Comparison of ENCODE assay signal across 12 cellular contexts in the genomic region with DNA sequence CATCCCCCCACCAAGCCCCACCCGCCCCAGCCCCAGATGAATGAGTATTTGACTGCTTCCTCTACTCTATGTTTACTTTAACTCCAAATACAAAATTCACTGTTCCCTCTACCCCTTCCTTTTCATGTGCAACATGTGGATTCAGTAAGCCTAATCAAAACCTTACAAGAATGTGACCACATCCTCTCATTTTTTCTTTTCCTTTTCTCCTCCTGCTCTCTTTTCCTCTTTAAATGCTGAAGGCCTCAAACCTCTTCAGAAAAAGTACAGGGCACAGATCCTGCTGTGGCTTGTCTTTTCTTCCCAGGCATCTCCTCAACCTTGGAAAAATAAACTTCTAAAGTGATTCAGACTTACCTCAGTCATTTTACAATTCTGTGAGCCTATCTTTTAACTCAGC.
DNase-seq lines count a peak whose midpoint lies in the region; ATAC-seq and TF ChIP-seq lines count a peak whose summit lies in the region.
"Had no signal": no experiment of that assay in that cellular context is flagged by ENCODE, and none has a peak within 500 bp of the region (broad histone marks: within the 10 kb centered on the region; RNA-seq: fewer than 3 reads in every experiment).

No MANE protein-coding gene starts in this region.

- H3K27me3 Mint-ChIP-seq in activated naive CD8-positive, alpha-beta T cell treated with anti-CD3 and anti-CD28 coated beads, Interleukin-2, amount 10 ng/mL, durations not matched to agents 7 days and 5 days: no peaks in the 10 kb centered on the region

- no peak overlapping the region for H3K4me3 ChIP-seq in adrenal gland
- H3K4me3 ChIP-seq: thoracic aorta had no signal

- 88 to 93% (median 91%) methylated on average over 1 of the region's 1 CpG for WGBS in adrenal gland, 4 donors

- H3K36me3 ChIP-seq in adrenal gland (replicated peaks in 1 of 2): peaks cover 0 to 31% of the 10 kb centered on the region in 2 donors

- no peak for ATAC-seq in activated naive CD8-positive, alpha-beta T cell treated with anti-CD3 and anti-CD28 coated beads, Interleukin-2, amount 10 ng/mL, durations not matched to agents 7 days and 5 days (ENCODE audit: low read depth)
- no peak for ATAC-seq in left cardiac atrium
- ATAC-seq in GM21381 (IDR thresholded peaks at IDR 0.05; ENCODE audit: unreplicated experiment): no peak

- peak overlapping the region; percentile 63 for H3K27ac Mint-ChIP-seq in activated naive CD8-positive, alpha-beta T cell treated with anti-CD3 and anti-CD28 coated beads, Interleukin-2, amount 10 ng/mL, durations not matched to agents 7 days and 5 days

- TF ChIP-seq POLR2A in adrenal gland (IDR thresholded peaks at IDR 0.05): no peak

- no peaks in the 10 kb centered on the region for H3K4me1 ChIP-seq in adrenal gland (replicated peaks in 1 of 2)

- H3K36me3 Mint-ChIP-seq in activated naive CD8-positive, alpha-beta T cell treated with anti-CD3 and anti-CD28 coated beads, Interleukin-2, amount 10 ng/mL, durations not matched to agents 7 days and 5 days: peaks cover 35% of the 10 kb centered on the region

- POLR2A ChIA-PET in activated naive CD8-positive, alpha-beta T cell treated with anti-CD3 and anti-CD28 coated beads, Interleukin-2, amount 10 ng/mL, durations not matched to agents 7 days and 5 days (lab: Charles Lee): no interaction called here

- H3K27ac ChIP-seq in adrenal gland: no peak overlapping the region
- H3K27ac ChIP-seq: thoracic aorta had no signal

- peaks cover 7% of the 10 kb centered on the region for H3K4me1 Mint-ChIP-seq in activated naive CD8-positive, alpha-beta T cell treated with anti-CD3 and anti-CD28 coated beads, Interleukin-2, amount 10 ng/mL, durations not matched to agents 7 days and 5 days

- intact Hi-C loops in left cardiac atrium (cut with DNase I): no loop called here
- intact Hi-C loops in adrenal gland (cut with DNase I): no loop called here

- H3K4me3 Mint-ChIP-seq in activated naive CD8-positive, alpha-beta T cell treated with anti-CD3 and anti-CD28 coated beads, Interleukin-2, amount 10 ng/mL, durations not matched to agents 7 days and 5 days: no peak overlapping the region

- H3K9me3 ChIP-seq in adrenal gland (replicated peaks in 1 of 3): peaks cover 0 to 5% (median 0%) of the 10 kb centered on the region in 3 donors
- H3K9me3 ChIP-seq: thoracic aorta had no signal

- DNase-seq in AG08395 (ENCODE audit: low spot score) (peak; percentile 53), H4 (ENCODE audit: low spot score) (peak; percentile 71), hepatic stellate cell (ENCODE audit: low spot score) (peak; percentile 9), left cardiac atrium (no peak), NCI-H146 treated with DMSO at 0.1 percent for 48 hours (lab: John Stamatoyannopoulos, UW; ENCODE audit: unreplicated experiment) (no peak), adrenal gland (no peak)
- DNase-seq in activated naive CD8-positive, alpha-beta T cell treated with anti-CD3 and anti-CD28 coated beads, Interleukin-2, amount 10 ng/mL, durations not matched to agents 7 days and 5 days: no peak
- DNase-seq: activated gamma-delta T cell, Calu3, NCI-H345 had no signal

- H3K27me3 ChIP-seq in adrenal gland: no peaks in the 10 kb centered on the region

- TF ChIP-seq CTCF in adrenal gland (IDR thresholded peaks at IDR 0.05): no peak

- H3K9me3 Mint-ChIP-seq in activated naive CD8-positive, alpha-beta T cell treated with anti-CD3 and anti-CD28 coated beads, Interleukin-2, amount 10 ng/mL, durations not matched to agents 7 days and 5 days: peaks cover 4% of the 10 kb centered on the region

Comparison
In these comparisons a context has a peak if more than half of its experiments do, and no peak if none do; other contexts are left out.
1. DNase-seq: peak in AG08395 (single experiment), H4 (single experiment) and hepatic stellate cell (single experiment); none in activated naive CD8-positive, alpha-beta T cell treated with anti-CD3 and anti-CD28 coated beads, Interleukin-2, amount 10 ng/mL, durations not matched to agents 7 days and 5 days (single experiment), left cardiac atrium (single experiment), NCI-H146 treated with DMSO at 0.1 percent for 48 hours (single experiment) and adrenal gland (0 of 7).